In the genomic region with DNA sequence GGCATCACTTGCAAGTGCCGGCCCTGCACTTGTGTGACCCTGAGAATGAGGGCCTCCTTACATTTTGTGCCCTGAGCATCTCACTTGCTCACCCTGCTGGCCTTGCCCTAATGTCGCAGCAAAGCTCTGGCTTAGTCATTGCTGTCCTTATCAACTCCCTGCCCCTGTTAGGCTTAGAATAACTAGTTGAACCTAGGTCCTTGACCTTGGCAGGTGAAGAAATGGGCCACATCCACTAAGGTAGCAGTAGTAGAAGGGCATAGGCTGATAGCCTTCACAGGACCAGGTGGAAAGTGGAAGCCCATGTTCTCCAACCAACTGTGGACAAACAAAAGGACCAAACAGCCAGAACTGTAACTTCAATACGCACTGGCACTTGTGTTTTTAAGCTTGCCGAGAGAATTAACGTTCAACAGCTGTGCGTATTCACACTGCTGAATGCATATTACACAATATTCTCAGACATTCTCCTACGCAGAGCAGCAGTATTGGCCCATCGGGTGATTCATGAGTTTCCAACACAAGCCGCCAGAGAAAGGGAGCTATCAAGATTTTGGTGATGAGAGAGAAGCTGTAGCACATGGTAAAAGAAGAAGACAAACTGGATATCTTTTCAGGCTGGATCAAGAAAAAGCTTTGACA, we compare ENCODE assay signal across 8 cellular contexts.
DNase-seq lines count a peak whose midpoint lies in the region; ATAC-seq and TF ChIP-seq lines count a peak whose summit lies in the region.

No MANE protein-coding gene starts in this region.

- no CpG with 5 or more reads among the region's 9 CpGs for WGBS in iPS DF 6.9 (ENCODE audit: insufficient coverage, insufficient read length)

- peaks cover 36% of the 10 kb centered on the region for H3K4me1 ChIP-seq in ACC112 (ENCODE audit: control insufficient read depth, insufficient read depth, low read length, unreplicated experiment)
- peaks cover 8% of the 10 kb centered on the region; the same call in 1 of the 2 replicates for H3K4me1 ChIP-seq in iPS DF 6.9 (ENCODE audit: control insufficient read depth, insufficient read depth, low read length)
- peaks cover 31% of the 10 kb centered on the region for H3K4me1 ChIP-seq in stomach smooth muscle (ENCODE audit: control insufficient read depth, insufficient read depth, low read length)

- H3K36me3 ChIP-seq in ACC112 (ENCODE audit: insufficient read depth, low read length) (no peaks in the 10 kb centered on the region), iPS DF 6.9 (ENCODE audit: control insufficient read depth, insufficient read depth, low read length) (no peaks in the 10 kb centered on the region), stomach smooth muscle (ENCODE audit: control insufficient read depth in 2 of 2, insufficient read depth in 2 of 2, low read length in 2 of 2) (no peaks in the 10 kb centered on the region)

- no peaks in the 10 kb centered on the region for H3K9me3 Mint-ChIP-seq in activated naive CD8-positive, alpha-beta T cell treated with anti-CD3 and anti-CD28 coated beads, Interleukin-2, amount 50 U/mL, for 24 hours

- H3K27me3 Mint-ChIP-seq in activated naive CD8-positive, alpha-beta T cell treated with anti-CD3 and anti-CD28 coated beads, Interleukin-2, amount 50 U/mL, for 24 hours: no peaks in the 10 kb centered on the region

- H3K27ac ChIP-seq in ACC112 (ENCODE audit: low read depth, low read length) (peak overlapping the region; percentile 91), iPS DF 6.9 (ENCODE audit: low read length) (no peak overlapping the region), stomach smooth muscle (ENCODE audit: low read length) (peak overlapping the region; percentile 41)

- peak; percentile 58 for TF ChIP-seq CTCF in GM12872 (IDR thresholded peaks at IDR 0.05; ENCODE audit: insufficient read depth, low read depth, low read length)

- no peaks in the 10 kb centered on the region for H3K79me2 ChIP-seq in ACC112 (ENCODE audit: control insufficient read depth, insufficient read depth, low read length, unreplicated experiment)

- H3K27me3 ChIP-seq in ACC112 (ENCODE audit: insufficient read depth, low read length) (no peaks in the 10 kb centered on the region), iPS DF 6.9 (ENCODE audit: control insufficient read depth, insufficient read depth, low read length) (no peaks in the 10 kb centered on the region), stomach smooth muscle (ENCODE audit: control insufficient read depth in 1 of 2, insufficient read depth in 2 of 2, low read length in 2 of 2) (no peaks in the 10 kb centered on the region)

- H3K4me3 ChIP-seq in ACC112 (ENCODE audit: low read depth, low read length): no peak overlapping the region
- no peak overlapping the region for H3K4me3 ChIP-seq in iPS DF 6.9 (ENCODE audit: low read length)
- H3K4me3 ChIP-seq in stomach smooth muscle (ENCODE audit: low read length in 2 of 2): no peak overlapping the region

- peak; percentile 70 for ATAC-seq in activated naive CD8-positive, alpha-beta T cell treated with anti-CD3 and anti-CD28 coated beads, Interleukin-2, amount 50 U/mL, for 24 hours
- no peak for ATAC-seq in HG03135 (IDR thresholded peaks at IDR 0.05; ENCODE audit: unreplicated experiment)

- peaks cover 8% of the 10 kb centered on the region for H3K4me1 Mint-ChIP-seq in activated naive CD8-positive, alpha-beta T cell treated with anti-CD3 and anti-CD28 coated beads, Interleukin-2, amount 50 U/mL, for 24 hours

- no peaks in the 10 kb centered on the region for H3K9me3 ChIP-seq in iPS DF 6.9 (ENCODE audit: control insufficient read depth, insufficient read depth, low read length)
- H3K9me3 ChIP-seq in stomach smooth muscle (ENCODE audit: control insufficient read depth in 2 of 2, low read length in 2 of 2): no peaks in the 10 kb centered on the region

- no peak overlapping the region for H3K4me3 Mint-ChIP-seq in activated naive CD8-positive, alpha-beta T cell treated with anti-CD3 and anti-CD28 coated beads, Interleukin-2, amount 50 U/mL, for 24 hours

- no peaks in the 10 kb centered on the region for H3K36me3 Mint-ChIP-seq in activated naive CD8-positive, alpha-beta T cell treated with anti-CD3 and anti-CD28 coated beads, Interleukin-2, amount 50 U/mL, for 24 hours (ENCODE audit: low read depth)

- H2AFZ ChIP-seq in ACC112 (ENCODE audit: low read length, unreplicated experiment): peak overlapping the region; percentile 45

- H3K27ac Mint-ChIP-seq in activated naive CD8-positive, alpha-beta T cell treated with anti-CD3 and anti-CD28 coated beads, Interleukin-2, amount 50 U/mL, for 24 hours: no peak overlapping the region

- no peak overlapping the region for H3K9ac ChIP-seq in stomach smooth muscle (ENCODE audit: low read length in 2 of 2)

- DNase-seq in NCI-H82 (lab: John Stamatoyannopoulos, UW) (peak; percentile 65), iPS DF 6.9 (ENCODE audit: low read depth, low spot score) (peak; percentile 47), NCI-H2171 (lab: John Stamatoyannopoulos, UW) (no peak)
- peak; percentile 37 for DNase-seq in activated naive CD8-positive, alpha-beta T cell treated with anti-CD3 and anti-CD28 coated beads, Interleukin-2, amount 50 U/mL, for 24 hours
